ENCODE assay signal across 8 cellular contexts in the genomic region with DNA sequence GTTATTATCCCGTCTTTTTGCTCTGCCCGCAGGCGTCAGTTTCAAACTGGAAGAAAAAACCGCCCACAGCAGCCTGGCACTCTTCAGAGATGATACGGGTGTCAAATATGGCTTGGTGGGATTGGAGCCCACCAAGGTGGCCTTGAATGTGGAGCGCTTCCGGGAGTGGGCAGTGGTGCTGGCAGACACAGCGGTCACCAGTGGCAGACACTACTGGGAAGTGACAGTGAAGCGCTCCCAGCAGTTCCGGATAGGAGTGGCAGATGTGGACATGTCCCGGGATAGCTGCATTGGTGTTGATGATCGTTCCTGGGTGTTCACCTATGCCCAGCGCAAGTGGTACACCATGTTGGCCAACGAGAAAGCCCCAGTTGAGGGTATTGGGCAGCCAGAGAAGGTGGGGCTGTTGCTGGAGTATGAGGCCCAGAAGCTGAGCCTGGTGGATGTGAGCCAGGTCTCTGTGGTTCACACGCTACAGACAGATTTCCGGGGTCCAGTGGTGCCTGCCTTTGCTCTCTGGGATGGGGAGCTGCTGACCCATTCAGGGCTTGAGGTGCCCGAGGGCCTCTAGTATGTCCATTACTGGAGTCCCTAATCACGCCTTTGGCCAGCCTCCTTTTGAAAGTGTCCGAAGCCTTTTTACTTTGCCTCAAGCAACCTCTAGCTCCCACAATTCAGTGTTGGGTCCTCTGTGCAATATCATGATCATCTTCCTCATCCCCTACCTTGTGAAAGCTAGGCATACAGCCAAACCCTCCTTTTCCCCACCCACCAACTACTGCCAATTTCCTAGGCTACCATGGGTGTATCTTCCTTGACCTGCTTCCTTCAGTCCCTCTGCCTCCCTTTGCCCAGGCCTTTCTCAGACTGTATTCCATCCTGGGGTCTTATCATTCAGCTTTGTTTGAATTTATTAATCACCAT. TPM values are rescaled to one million over a fixed set of nuclear protein-coding genes. Genes with fewer than 3 reads are reported as not detected.
DNase-seq lines count a peak whose midpoint lies in the region; ATAC-seq and TF ChIP-seq lines count a peak whose summit lies in the region.

No MANE protein-coding gene starts in this region.

- H3K27me3 ChIP-seq in BLaER1 = no peaks in the 10 kb centered on the region
- H3K27me3 ChIP-seq in HL-60 (ENCODE audit: insufficient read depth, poor library complexity, severe bottlenecking) = no peaks in the 10 kb centered on the region
- H3K27me3 ChIP-seq in left ventricle myocardium inferior (ENCODE audit: low read depth) = no peaks in the 10 kb centered on the region
- H3K27me3 ChIP-seq in sigmoid colon = no peaks in the 10 kb centered on the region

- TF ChIP-seq EP300 in sigmoid colon (IDR thresholded peaks at IDR 0.05) = no peak

- intact Hi-C loops in left ventricle myocardium inferior (cut with micrococcal nuclease) (loop anchor here (10.0 kb wide), 1 partner anchor 114 kb away; no protein-coding TSS in a partner anchor), sigmoid colon (cut with DNase I) (loop anchor here (5.0 to 10.0 kb wide), 4 partner anchors 137 to 344 kb away; a partner anchor contains a TSS)

- H4K20me1 ChIP-seq in BLaER1 = 0 out of 2 replicates have a peak, but pooled peaks cover 1% of the 10 kb centered on the region

- peak overlapping the region; percentile 93 for H3K4me2 ChIP-seq in BLaER1

- H3K4me3 ChIP-seq in BLaER1 = peak overlapping the region; percentile 72
- H3K4me3 ChIP-seq in HL-60 (replicated peaks; ENCODE audit: insufficient read depth, low read length) = peak overlapping the region; percentile 66
- H3K4me3 ChIP-seq in left ventricle myocardium inferior = peak overlapping the region; percentile 85
- peak overlapping the region; percentile 64 to 80 (median 74) for H3K4me3 ChIP-seq in sigmoid colon

- TF ChIP-seq CTCF in HL-60 (IDR thresholded peaks at IDR 0.05; ENCODE audit: insufficient read depth, low read length) = no peak
- no peak for TF ChIP-seq CTCF in left ventricle myocardium inferior (IDR thresholded peaks at IDR 0.05; ENCODE audit: borderline replicate concordance)
- TF ChIP-seq CTCF in sigmoid colon (IDR thresholded peaks at IDR 0.05) = no peak

- peak overlapping the region; percentile 87 for H3K27ac ChIP-seq in BLaER1
- H3K27ac ChIP-seq in HL-60 (replicated peaks) = peak overlapping the region; percentile 92
- peak overlapping the region; percentile 92 for H3K27ac ChIP-seq in left ventricle myocardium inferior (replicated peaks)
- peak overlapping the region; percentile 84 to 90 (median 86) for H3K27ac ChIP-seq in sigmoid colon

- H3K36me3 ChIP-seq in BLaER1 (peaks cover 40% of the 10 kb centered on the region), left ventricle myocardium inferior (no peaks in the 10 kb centered on the region), sigmoid colon (no peaks in the 10 kb centered on the region)

- DNase-seq in HL-60 (ENCODE audit: low read depth in 1 of 2, low spot score in 1 of 2) = peak; percentile 60 to 68
- peak; percentile 38 to 41 for DNase-seq in activated T-cell treated with anti-CD3 and anti-CD28 coated beads, Interleukin-2, amount 50 U/mL, for 48 hours
- DNase-seq in left ventricle myocardium inferior = no peak
- peak; percentile 69 for DNase-seq in sigmoid colon
- DNase-seq in NCI-H446 (lab: John Stamatoyannopoulos, UW) = no peak
- no peak for DNase-seq in activated CD4-positive, CD25-positive, alpha-beta regulatory T cell (lab: John Stamatoyannopoulos, UW)

- no peak for ATAC-seq in HG03565 (IDR thresholded peaks at IDR 0.05; ENCODE audit: unreplicated experiment)

- TF ChIP-seq POLR2A in sigmoid colon (IDR thresholded peaks at IDR 0.05) = no peak

- WGBS in sigmoid colon, 2 donors = 28 to 44% methylated on average over 19 of the region's 19 CpGs

- no peaks in the 10 kb centered on the region for H3K9me3 ChIP-seq in BLaER1
- H3K9me3 ChIP-seq in left ventricle myocardium inferior (replicated peaks) = no peaks in the 10 kb centered on the region
- no peaks in the 10 kb centered on the region for H3K9me3 ChIP-seq in sigmoid colon

- peak overlapping the region; percentile 87 for H3K9ac ChIP-seq in BLaER1

- H3K4me1 ChIP-seq in BLaER1 (peaks cover 30% of the 10 kb centered on the region), left ventricle myocardium inferior (peaks cover 26% of the 10 kb centered on the region), sigmoid colon (peaks cover 0 to 19% (median 16%) of the 10 kb centered on the region in 4 donors)

RNA-seq across cellular contexts. Expression of a gene that starts 0.9 kb away (rescaled TPM):
- total RNA-seq in left ventricle myocardium inferior (3.6 TPM), sigmoid colon (1 to 10 TPM; 1.7 to 3.1 (median 2.3) TPM)
- polyA plus RNA-seq in sigmoid colon = 1 to 10 TPM; 3.0 to 4.6 (median 3.2) TPM

RNA-seq across cellular contexts. Expression of a gene that starts 14.8 kb away (rescaled TPM):
- total RNA-seq in left ventricle myocardium inferior = not detected
- not detected for total RNA-seq in sigmoid colon
- polyA plus RNA-seq in sigmoid colon = under 1 TPM in 1 of 3 donors, not detected in 2; 0.09 TPM

RNA-seq across cellular contexts. Expression of a gene that starts 18.7 kb away (rescaled TPM):
- total RNA-seq in left ventricle myocardium inferior (0.49 TPM), sigmoid colon (1 to 10 TPM in 2 of 4 donors, under 1 TPM in 2; 0.66 to 3.5 (median 2.0) TPM)
- polyA plus RNA-seq in sigmoid colon = 1 to 10 TPM in 1 of 3 donors, not detected in 2; 1.2 TPM

RNA-seq across cellular contexts. Expression of a gene that starts 20.0 kb away (rescaled TPM):
- 2.2 TPM for total RNA-seq in left ventricle myocardium inferior
- 1 to 10 TPM; 2.0 to 5.2 (median 3.5) TPM for total RNA-seq in sigmoid colon
- 10 to 100 TPM in 1 of 3 donors, 1 to 10 TPM in 2; 1.8 to 15.3 (median 3.2) TPM for polyA plus RNA-seq in sigmoid colon

RNA-seq across cellular contexts. Expression of a gene that starts 52.4 kb away (rescaled TPM):
- 33.2 TPM for total RNA-seq in left ventricle myocardium inferior
- total RNA-seq in sigmoid colon = 10 to 100 TPM; 20.6 to 33.0 (median 23.1) TPM
- 10 to 100 TPM in 1 of 3 donors, 1 to 10 TPM in 2; 8.4 to 12.3 (median 9.8) TPM for polyA plus RNA-seq in sigmoid colon

Comparison
In these comparisons a context has a peak if more than half of its experiments do, and no peak if none do; other contexts are left out.
1. DNase-seq: peak in HL-60 (2 of 2), activated T-cell treated with anti-CD3 and anti-CD28 coated beads, Interleukin-2, amount 50 U/mL, for 48 hours (2 of 2) and sigmoid colon (single experiment); none in left ventricle myocardium inferior (single experiment), NCI-H446 (0 of 2) and activated CD4-positive, CD25-positive, alpha-beta regulatory T cell (0 of 4).
2. Peak in every context shown above with its lines, with median percentiles within 50 percentile points of each other: H3K27ac ChIP-seq and H3K4me3 ChIP-seq.